Comparison of ENCODE assay signal across 3 cellular contexts in the genomic region with DNA sequence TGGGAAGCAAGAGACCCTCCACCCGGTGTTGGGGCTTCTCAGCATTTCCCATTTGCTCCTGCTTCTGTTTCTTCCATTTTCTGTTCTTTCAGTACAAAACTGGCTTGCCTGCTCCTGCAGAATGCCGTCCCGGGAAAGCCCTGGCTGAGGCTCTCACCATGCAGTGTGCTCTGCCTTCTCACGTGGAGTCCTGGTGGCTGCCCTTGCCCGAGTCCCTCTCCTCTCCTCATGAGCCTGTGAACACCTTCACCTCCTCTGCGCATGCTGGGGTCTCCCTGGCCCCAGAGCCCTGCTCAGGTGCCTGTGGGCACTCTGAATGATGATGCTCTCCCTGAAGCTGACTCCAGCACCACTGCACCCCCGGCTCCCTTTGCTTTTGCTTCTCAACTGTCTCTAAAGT.
TF ChIP-seq lines count a peak whose summit lies in the region.

No MANE protein-coding gene starts in this region.

TF ChIP-seq in GM23338, 12 proteins besides CTCF, POLR2A, EP300 and RAD21 (continues in another document):
- TF ChIP-seq JUNB (IDR thresholded peaks at IDR 0.05; ENCODE audit: unreplicated experiment) (no peak), STAT1 (IDR thresholded peaks at IDR 0.05; ENCODE audit: unreplicated experiment) (no peak), EZH2 (IDR thresholded peaks at IDR 0.05; ENCODE audit: low read depth, unreplicated experiment) (no peak), CREB1 (CRISPR knock-in tag; IDR thresholded peaks at IDR 0.05; ENCODE audit: low read depth) (no peak)
- TF ChIP-seq, protein P1, sequence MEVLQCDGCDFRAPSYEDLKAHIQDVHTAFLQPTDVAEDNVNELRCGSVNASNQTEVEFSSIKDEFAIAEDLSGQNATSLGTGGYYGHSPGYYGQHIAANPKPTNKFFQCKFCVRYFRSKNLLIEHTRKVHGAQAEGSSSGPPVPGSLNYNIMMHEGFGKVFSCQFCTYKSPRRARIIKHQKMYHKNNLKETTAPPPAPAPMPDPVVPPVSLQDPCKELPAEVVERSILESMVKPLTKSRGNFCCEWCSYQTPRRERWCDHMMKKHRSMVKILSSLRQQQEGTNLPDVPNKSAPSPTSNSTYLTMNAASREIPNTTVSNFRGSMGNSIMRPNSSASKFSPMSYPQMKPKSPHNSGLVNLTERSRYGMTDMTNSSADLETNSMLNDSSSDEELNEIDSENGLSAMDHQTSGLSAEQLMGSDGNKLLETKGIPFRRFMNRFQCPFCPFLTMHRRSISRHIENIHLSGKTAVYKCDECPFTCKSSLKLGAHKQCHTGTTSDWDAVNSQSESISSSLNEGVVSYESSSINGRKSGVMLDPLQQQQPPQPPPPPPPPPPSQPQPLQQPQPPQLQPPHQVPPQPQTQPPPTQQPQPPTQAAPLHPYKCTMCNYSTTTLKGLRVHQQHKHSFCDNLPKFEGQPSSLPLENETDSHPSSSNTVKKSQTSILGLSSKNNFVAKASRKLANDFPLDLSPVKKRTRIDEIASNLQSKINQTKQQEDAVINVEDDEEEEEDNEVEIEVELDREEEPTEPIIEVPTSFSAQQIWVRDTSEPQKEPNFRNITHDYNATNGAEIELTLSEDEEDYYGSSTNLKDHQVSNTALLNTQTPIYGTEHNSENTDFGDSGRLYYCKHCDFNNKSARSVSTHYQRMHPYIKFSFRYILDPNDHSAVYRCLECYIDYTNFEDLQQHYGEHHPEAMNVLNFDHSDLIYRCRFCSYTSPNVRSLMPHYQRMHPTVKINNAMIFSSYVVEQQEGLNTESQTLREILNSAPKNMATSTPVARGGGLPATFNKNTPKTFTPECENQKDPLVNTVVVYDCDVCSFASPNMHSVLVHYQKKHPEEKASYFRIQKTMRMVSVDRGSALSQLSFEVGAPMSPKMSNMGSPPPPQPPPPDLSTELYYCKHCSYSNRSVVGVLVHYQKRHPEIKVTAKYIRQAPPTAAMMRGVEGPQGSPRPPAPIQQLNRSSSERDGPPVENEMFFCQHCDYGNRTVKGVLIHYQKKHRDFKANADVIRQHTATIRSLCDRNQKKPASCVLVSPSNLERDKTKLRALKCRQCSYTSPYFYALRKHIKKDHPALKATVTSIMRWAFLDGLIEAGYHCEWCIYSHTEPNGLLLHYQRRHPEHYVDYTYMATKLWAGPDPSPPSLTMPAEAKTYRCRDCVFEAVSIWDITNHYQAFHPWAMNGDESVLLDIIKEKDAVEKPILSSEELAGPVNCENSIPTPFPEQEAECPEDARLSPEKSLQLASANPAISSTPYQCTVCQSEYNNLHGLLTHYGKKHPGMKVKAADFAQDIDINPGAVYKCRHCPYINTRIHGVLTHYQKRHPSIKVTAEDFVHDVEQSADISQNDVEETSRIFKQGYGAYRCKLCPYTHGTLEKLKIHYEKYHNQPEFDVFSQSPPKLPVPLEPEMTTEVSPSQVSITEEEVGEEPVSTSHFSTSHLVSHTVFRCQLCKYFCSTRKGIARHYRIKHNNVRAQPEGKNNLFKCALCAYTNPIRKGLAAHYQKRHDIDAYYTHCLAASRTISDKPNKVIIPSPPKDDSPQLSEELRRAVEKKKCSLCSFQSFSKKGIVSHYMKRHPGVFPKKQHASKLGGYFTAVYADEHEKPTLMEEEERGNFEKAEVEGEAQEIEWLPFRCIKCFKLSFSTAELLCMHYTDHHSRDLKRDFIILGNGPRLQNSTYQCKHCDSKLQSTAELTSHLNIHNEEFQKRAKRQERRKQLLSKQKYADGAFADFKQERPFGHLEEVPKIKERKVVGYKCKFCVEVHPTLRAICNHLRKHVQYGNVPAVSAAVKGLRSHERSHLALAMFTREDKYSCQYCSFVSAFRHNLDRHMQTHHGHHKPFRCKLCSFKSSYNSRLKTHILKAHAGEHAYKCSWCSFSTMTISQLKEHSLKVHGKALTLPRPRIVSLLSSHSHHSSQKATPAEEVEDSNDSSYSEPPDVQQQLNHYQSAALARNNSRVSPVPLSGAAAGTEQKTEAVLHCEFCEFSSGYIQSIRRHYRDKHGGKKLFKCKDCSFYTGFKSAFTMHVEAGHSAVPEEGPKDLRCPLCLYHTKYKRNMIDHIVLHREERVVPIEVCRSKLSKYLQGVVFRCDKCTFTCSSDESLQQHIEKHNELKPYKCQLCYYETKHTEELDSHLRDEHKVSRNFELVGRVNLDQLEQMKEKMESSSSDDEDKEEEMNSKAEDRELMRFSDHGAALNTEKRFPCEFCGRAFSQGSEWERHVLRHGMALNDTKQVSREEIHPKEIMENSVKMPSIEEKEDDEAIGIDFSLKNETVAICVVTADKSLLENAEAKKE (CRISPR knock-in tag; IDR thresholded peaks at IDR 0.05): no peak

TF ChIP-seq in H1, 55 proteins besides CTCF, POLR2A, EP300 and RAD21 (continues in another document):
- TF ChIP-seq SP2 (IDR thresholded peaks at IDR 0.05; ENCODE audit: low read length) (no peak), ZNF274 (IDR thresholded peaks at IDR 0.05; ENCODE audit: borderline replicate concordance, extremely low read depth, low read length) (no peak), YY1 (IDR thresholded peaks at IDR 0.05; ENCODE audit: low read depth, low read length) (no peak), TAF1 (IDR thresholded peaks at IDR 0.05; ENCODE audit: low read depth, low read length) (no peak), JUN (IDR thresholded peaks at IDR 0.05; ENCODE audit: low read depth, low read length) (no peak), PHF8 (conservative IDR thresholded peaks at IDR 0.05; ENCODE audit: low read depth, low read length) (no peak), TEAD4 (IDR thresholded peaks at IDR 0.05; ENCODE audit: low read depth, low read length) (no peak)

TF ChIP-seq in HepG2, 621 proteins besides CTCF, POLR2A, EP300 and RAD21:
- TF ChIP-seq ZBTB46 (CRISPR knock-in tag; IDR thresholded peaks at IDR 0.05; ENCODE audit: borderline replicate concordance): no peak
- no peak for TF ChIP-seq SMARCC2 (IDR thresholded peaks at IDR 0.05)
- TF ChIP-seq ZNF549 (CRISPR knock-in tag; IDR thresholded peaks at IDR 0.05): no peak
- no peak for TF ChIP-seq ARID2 (CRISPR knock-in tag; IDR thresholded peaks at IDR 0.05; ENCODE audit: borderline replicate concordance)
- TF ChIP-seq SIX1 (CRISPR knock-in tag; IDR thresholded peaks at IDR 0.05; ENCODE audit: borderline replicate concordance): no peak
- TF ChIP-seq KDM4B (CRISPR knock-in tag; IDR thresholded peaks at IDR 0.05): no peak
- TF ChIP-seq, protein P2, sequence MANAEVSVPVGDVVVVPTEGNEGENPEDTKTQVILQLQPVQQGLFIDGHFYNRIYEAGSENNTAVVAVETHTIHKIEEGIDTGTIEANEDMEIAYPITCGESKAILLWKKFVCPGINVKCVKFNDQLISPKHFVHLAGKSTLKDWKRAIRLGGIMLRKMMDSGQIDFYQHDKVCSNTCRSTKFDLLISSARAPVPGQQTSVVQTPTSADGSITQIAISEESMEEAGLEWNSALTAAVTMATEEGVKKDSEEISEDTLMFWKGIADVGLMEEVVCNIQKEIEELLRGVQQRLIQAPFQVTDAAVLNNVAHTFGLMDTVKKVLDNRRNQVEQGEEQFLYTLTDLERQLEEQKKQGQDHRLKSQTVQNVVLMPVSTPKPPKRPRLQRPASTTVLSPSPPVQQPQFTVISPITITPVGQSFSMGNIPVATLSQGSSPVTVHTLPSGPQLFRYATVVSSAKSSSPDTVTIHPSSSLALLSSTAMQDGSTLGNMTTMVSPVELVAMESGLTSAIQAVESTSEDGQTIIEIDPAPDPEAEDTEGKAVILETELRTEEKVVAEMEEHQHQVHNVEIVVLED (CRISPR knock-in tag; IDR thresholded peaks at IDR 0.05; ENCODE audit: borderline replicate concordance): no peak
- TF ChIP-seq FOXJ3 (CRISPR knock-in tag; IDR thresholded peaks at IDR 0.05; ENCODE audit: borderline replicate concordance): no peak
- TF ChIP-seq SALL2 (CRISPR knock-in tag; IDR thresholded peaks at IDR 0.05): no peak
- TF ChIP-seq, protein P3, sequence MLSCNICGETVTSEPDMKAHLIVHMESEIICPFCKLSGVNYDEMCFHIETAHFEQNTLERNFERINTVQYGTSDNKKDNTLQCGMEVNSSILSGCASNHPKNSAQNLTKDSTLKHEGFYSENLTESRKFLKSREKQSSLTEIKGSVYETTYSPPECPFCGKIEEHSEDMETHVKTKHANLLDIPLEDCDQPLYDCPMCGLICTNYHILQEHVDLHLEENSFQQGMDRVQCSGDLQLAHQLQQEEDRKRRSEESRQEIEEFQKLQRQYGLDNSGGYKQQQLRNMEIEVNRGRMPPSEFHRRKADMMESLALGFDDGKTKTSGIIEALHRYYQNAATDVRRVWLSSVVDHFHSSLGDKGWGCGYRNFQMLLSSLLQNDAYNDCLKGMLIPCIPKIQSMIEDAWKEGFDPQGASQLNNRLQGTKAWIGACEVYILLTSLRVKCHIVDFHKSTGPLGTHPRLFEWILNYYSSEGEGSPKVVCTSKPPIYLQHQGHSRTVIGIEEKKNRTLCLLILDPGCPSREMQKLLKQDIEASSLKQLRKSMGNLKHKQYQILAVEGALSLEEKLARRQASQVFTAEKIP (CRISPR knock-in tag; IDR thresholded peaks at IDR 0.05; ENCODE audit: borderline replicate concordance): no peak
- TF ChIP-seq USF2 (IDR thresholded peaks at IDR 0.05; ENCODE audit: low read depth, low read length): no peak
- TF ChIP-seq USF2 (CRISPR knock-in tag; IDR thresholded peaks at IDR 0.05; ENCODE audit: borderline replicate concordance): no peak
- no peak for TF ChIP-seq CHD4 (IDR thresholded peaks at IDR 0.05; ENCODE audit: borderline replicate concordance, low read length)
